In the genomic region with DNA sequence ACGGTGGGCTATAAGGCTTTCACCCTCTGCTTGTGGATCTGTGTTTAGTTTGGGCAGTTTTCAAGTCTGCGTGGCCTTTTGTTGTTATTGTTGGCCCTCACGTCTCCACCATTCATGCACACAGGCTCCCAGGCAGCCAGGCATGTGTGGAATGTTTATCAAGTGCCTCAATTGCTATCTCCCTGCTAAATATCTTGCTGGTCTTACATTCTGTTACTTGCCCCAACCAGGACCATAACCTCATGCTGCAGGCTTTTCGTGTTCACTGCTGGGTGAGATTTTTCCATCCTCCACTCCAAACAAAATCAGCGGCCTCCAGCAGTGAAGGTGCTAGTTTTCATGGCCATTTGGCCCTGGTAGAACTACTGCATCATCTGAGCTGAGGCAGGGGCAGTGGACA, we compare ENCODE assay signal across 13 cellular contexts.
A peak's percentile ranks its signal among the peaks of the same experiment; 100 is the strongest.
DNase-seq lines count a peak whose midpoint lies in the region; ATAC-seq and TF ChIP-seq lines count a peak whose summit lies in the region.
"Had no signal": no experiment of that assay in that cellular context is flagged by ENCODE, and none has a peak within 500 bp of the region (broad histone marks: within the 10 kb centered on the region; RNA-seq: fewer than 3 reads in every experiment).

No MANE protein-coding gene starts in this region.

- H3K4me1 Mint-ChIP-seq in nephron: peaks cover 13% of the 10 kb centered on the region
- H3K4me1 Mint-ChIP-seq in activated CD4-positive, alpha-beta memory T cell treated with anti-CD3 and anti-CD28 coated beads, Interleukin-2, amount 10 ng/mL, durations not matched to agents 7 days and 5 days: no peaks in the 10 kb centered on the region
- H3K4me1 Mint-ChIP-seq in activated T-cell treated with anti-CD3 and anti-CD28 coated beads, Interleukin-2, amount 50 U/mL, for 72 hours (ENCODE audit: low read depth): no peaks in the 10 kb centered on the region

- no peaks in the 10 kb centered on the region for H3K36me3 ChIP-seq in adipocyte (ENCODE audit: control insufficient read depth, insufficient read depth, low read length, severe bottlenecking)
- H3K36me3 ChIP-seq in heart right ventricle: no peaks in the 10 kb centered on the region
- H3K36me3 ChIP-seq: thoracic aorta had no signal

- in situ Hi-C loops in Caki2 (cut with HindIII; ENCODE audit: low pct_unique_long_range_greater_than_20kb, low sequenced_read_pairs) (loop anchor here (25.0 kb wide), 1 partner anchor 287 kb away; no protein-coding TSS in a partner anchor), GM13977 (cut with MboI; ENCODE audit: low pct_unique_long_range_greater_than_20kb, low sequenced_read_pairs, unreplicated experiment) (no loop called here)

- CTCF ChIA-PET in activated CD4-positive, alpha-beta memory T cell treated with anti-CD3 and anti-CD28 coated beads, Interleukin-2, amount 10 ng/mL, durations not matched to agents 7 days and 5 days (lab: Charles Lee): no interaction called here

- peaks cover 4% of the 10 kb centered on the region for H3K36me3 Mint-ChIP-seq in nephron (ENCODE audit: low read depth)
- no peaks in the 10 kb centered on the region for H3K36me3 Mint-ChIP-seq in activated CD4-positive, alpha-beta memory T cell treated with anti-CD3 and anti-CD28 coated beads, Interleukin-2, amount 10 ng/mL, durations not matched to agents 7 days and 5 days (ENCODE audit: low read depth)
- no peaks in the 10 kb centered on the region for H3K36me3 Mint-ChIP-seq in activated T-cell treated with anti-CD3 and anti-CD28 coated beads, Interleukin-2, amount 50 U/mL, for 72 hours (ENCODE audit: insufficient read depth in 2 of 2)

- no peak overlapping the region for H3K9ac ChIP-seq in adipocyte (ENCODE audit: low read length)

- peak overlapping the region; percentile 53 to 92 (median 85) for H3K27ac ChIP-seq in heart right ventricle

- peak; percentile 86 for DNase-seq in Caki2 (ENCODE audit: low read depth)
- DNase-seq in adipocyte (ENCODE audit: low read depth): peak; percentile 19
- peak; percentile 30 to 63 for DNase-seq in heart right ventricle
- DNase-seq in GM13977 (ENCODE audit: low spot score): no peak
- no peak for DNase-seq in activated CD4-positive, alpha-beta memory T cell treated with anti-CD3 and anti-CD28 coated beads, Interleukin-2, amount 10 ng/mL, durations not matched to agents 7 days and 5 days
- no peak for DNase-seq in UCSD-AML1 (lab: John Stamatoyannopoulos, UW; ENCODE audit: unreplicated experiment)
- DNase-seq in activated T-cell treated with anti-CD3 and anti-CD28 coated beads, Interleukin-2, amount 50 U/mL, for 72 hours: no peak
- DNase-seq: activated CD4-positive, alpha-beta T cell treated with anti-CD3 and anti-CD28 coated beads for 4 hours; activated gamma-delta T cell treated with Interleukin-2 at 50 U/mL for 16 hours; foreskin fibroblast had no signal

- peak; percentile 85 to 97 (median 90) for ATAC-seq in heart right ventricle
- no peak for ATAC-seq in activated T-cell treated with anti-CD3 and anti-CD28 coated beads, Interleukin-2, amount 50 U/mL, for 72 hours (replicated peaks in 1 of 2)

- POLR2A ChIA-PET in activated CD4-positive, alpha-beta memory T cell treated with anti-CD3 and anti-CD28 coated beads, Interleukin-2, amount 10 ng/mL, durations not matched to agents 7 days and 5 days (lab: Charles Lee): interaction anchor here (0.6 kb wide), 1 partner anchor 258 kb away, joined by 3 read pairs; no protein-coding TSS in a partner anchor

- H3K4me3 ChIP-seq in adipocyte (ENCODE audit: low read length): no peak overlapping the region
- H3K4me3 ChIP-seq in heart right ventricle: no peak overlapping the region
- H3K4me3 ChIP-seq: coronary artery, thoracic aorta had no signal

- peaks cover 3% of the 10 kb centered on the region for H3K4me1 ChIP-seq in adipocyte (ENCODE audit: control insufficient read depth, insufficient read depth, low read length)
- H3K4me1 ChIP-seq in heart right ventricle: peaks cover 0 to 30% (median 4%) of the 10 kb centered on the region in 9 donors

- 13 to 23% methylated on average over 5 of the region's 5 CpGs for WGBS in heart right ventricle, 2 donors

- peaks cover 7% of the 10 kb centered on the region for H3K9me3 ChIP-seq in adipocyte (ENCODE audit: control insufficient read depth, low read length)
- H3K9me3 ChIP-seq in heart right ventricle: peaks cover 0 to 20% (median 0%) of the 10 kb centered on the region in 11 donors
- H3K9me3 ChIP-seq: thoracic aorta had no signal

- intact Hi-C loops in heart right ventricle (cut with DNase I): loop anchor here in 1 of 10 donors (10.0 kb wide), 1 partner anchor 131 kb away; no protein-coding TSS in a partner anchor

- peak overlapping the region; percentile 76 to 89 (median 78) for H3K27ac Mint-ChIP-seq in nephron
- H3K27ac Mint-ChIP-seq in activated CD4-positive, alpha-beta memory T cell treated with anti-CD3 and anti-CD28 coated beads, Interleukin-2, amount 10 ng/mL, durations not matched to agents 7 days and 5 days: no peak overlapping the region
- no peak overlapping the region for H3K27ac Mint-ChIP-seq in activated T-cell treated with anti-CD3 and anti-CD28 coated beads, Interleukin-2, amount 50 U/mL, for 72 hours

- H3K27me3 Mint-ChIP-seq in nephron (ENCODE audit: low read depth): no peaks in the 10 kb centered on the region
- H3K27me3 Mint-ChIP-seq in activated CD4-positive, alpha-beta memory T cell treated with anti-CD3 and anti-CD28 coated beads, Interleukin-2, amount 10 ng/mL, durations not matched to agents 7 days and 5 days: no peaks in the 10 kb centered on the region
- no peaks in the 10 kb centered on the region for H3K27me3 Mint-ChIP-seq in activated T-cell treated with anti-CD3 and anti-CD28 coated beads, Interleukin-2, amount 50 U/mL, for 72 hours (ENCODE audit: low read depth)

- peaks cover 17% of the 10 kb centered on the region for H3K9me3 Mint-ChIP-seq in nephron
- H3K9me3 Mint-ChIP-seq in activated CD4-positive, alpha-beta memory T cell treated with anti-CD3 and anti-CD28 coated beads, Interleukin-2, amount 10 ng/mL, durations not matched to agents 7 days and 5 days: peaks cover 10% of the 10 kb centered on the region
- H3K9me3 Mint-ChIP-seq in activated T-cell treated with anti-CD3 and anti-CD28 coated beads, Interleukin-2, amount 50 U/mL, for 72 hours: peaks cover 7 to 16% of the 10 kb centered on the region in 2 donors

- no peak overlapping the region for H3K4me3 Mint-ChIP-seq in nephron
- no peak overlapping the region for H3K4me3 Mint-ChIP-seq in activated CD4-positive, alpha-beta memory T cell treated with anti-CD3 and anti-CD28 coated beads, Interleukin-2, amount 10 ng/mL, durations not matched to agents 7 days and 5 days
- H3K4me3 Mint-ChIP-seq in activated T-cell treated with anti-CD3 and anti-CD28 coated beads, Interleukin-2, amount 50 U/mL, for 72 hours: no peak overlapping the region

- no peaks in the 10 kb centered on the region for H3K27me3 ChIP-seq in adipocyte (replicated peaks; ENCODE audit: control insufficient read depth, insufficient read depth, low read length)
- no peaks in the 10 kb centered on the region for H3K27me3 ChIP-seq in heart right ventricle

- no peak for TF ChIP-seq CTCF in heart right ventricle (IDR thresholded peaks at IDR 0.05)
- TF ChIP-seq CTCF in nephron (IDR thresholded peaks at IDR 0.05; ENCODE audit: unreplicated experiment in 3 of 3): no peak
- TF ChIP-seq CTCF in GM13977 (IDR thresholded peaks at IDR 0.05; ENCODE audit: extremely low read depth, insufficient read depth, missing control alignments): no peak

Comparison
In these comparisons a context has a peak if more than half of its experiments do, and no peak if none do; other contexts are left out.
1. DNase-seq: peak in Caki2 (single experiment), adipocyte (single experiment) and heart right ventricle (2 of 2); none in GM13977 (single experiment), activated CD4-positive, alpha-beta memory T cell treated with anti-CD3 and anti-CD28 coated beads, Interleukin-2, amount 10 ng/mL, durations not matched to agents 7 days and 5 days (single experiment), UCSD-AML1 (single experiment) and activated T-cell treated with anti-CD3 and anti-CD28 coated beads, Interleukin-2, amount 50 U/mL, for 72 hours (0 of 2).
2. ATAC-seq: peak in heart right ventricle (8 of 8); none in activated T-cell treated with anti-CD3 and anti-CD28 coated beads, Interleukin-2, amount 50 U/mL, for 72 hours (0 of 2).
3. H3K27ac Mint-ChIP-seq: peak in nephron (3 of 3); none in activated CD4-positive, alpha-beta memory T cell treated with anti-CD3 and anti-CD28 coated beads, Interleukin-2, amount 10 ng/mL, durations not matched to agents 7 days and 5 days (single experiment) and activated T-cell treated with anti-CD3 and anti-CD28 coated beads, Interleukin-2, amount 50 U/mL, for 72 hours (single experiment).